ENCODE assay signal across 1 cellular context in genomic region chr12:57810450-57810849, GRCh38.
TF ChIP-seq lines count a peak whose summit lies in the region.

No MANE protein-coding gene starts in this region.

TF ChIP-seq in SK-N-SH, 30 proteins besides CTCF, POLR2A, EP300 and RAD21:
- TF ChIP-seq FOSL2 (IDR thresholded peaks at IDR 0.05; ENCODE audit: borderline replicate concordance, low read depth), result peak; percentile 48; the same call in 1 of the 2 replicates
- no peak for TF ChIP-seq TAF1 (IDR thresholded peaks at IDR 0.05; ENCODE audit: borderline replicate concordance, low read depth, low read length)
- TF ChIP-seq GABPA (IDR thresholded peaks at IDR 0.05; ENCODE audit: low read depth), result no peak
- peak; percentile 60 for TF ChIP-seq NFIC (IDR thresholded peaks at IDR 0.05; ENCODE audit: borderline replicate concordance)
- TF ChIP-seq EZH2phosphoT487 (IDR thresholded peaks at IDR 0.05; ENCODE audit: borderline replicate concordance, low read depth), result no peak
- no peak for TF ChIP-seq TEAD4 (IDR thresholded peaks at IDR 0.05; ENCODE audit: borderline replicate concordance, insufficient read depth)
- TF ChIP-seq MEF2A (IDR thresholded peaks at IDR 0.05; ENCODE audit: borderline replicate concordance, low read depth), result no peak
- TF ChIP-seq FOXM1 (IDR thresholded peaks at IDR 0.05; ENCODE audit: low read depth), result no peak
- TF ChIP-seq RXRA (IDR thresholded peaks at IDR 0.05; ENCODE audit: borderline replicate concordance, low read depth), result no peak
- TF ChIP-seq, protein P1, sequence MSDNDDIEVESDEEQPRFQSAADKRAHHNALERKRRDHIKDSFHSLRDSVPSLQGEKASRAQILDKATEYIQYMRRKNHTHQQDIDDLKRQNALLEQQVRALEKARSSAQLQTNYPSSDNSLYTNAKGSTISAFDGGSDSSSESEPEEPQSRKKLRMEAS (IDR thresholded peaks at IDR 0.05; ENCODE audit: low read depth), result no peak
- no peak for TF ChIP-seq SIN3A (IDR thresholded peaks at IDR 0.05; ENCODE audit: borderline replicate concordance, low read depth, low read length)
